In genomic region chr16:88826070-88826840, GRCh38 we compare ENCODE assay signal across 22 cellular contexts. TPM values are rescaled to one million over a fixed set of nuclear protein-coding genes. Genes with fewer than 3 reads are reported as not detected.
DNase-seq lines count a peak whose midpoint lies in the region; ATAC-seq, FAIRE-seq and TF ChIP-seq lines count a peak whose summit lies in the region.
"Had no signal": no experiment of that assay in that cellular context is flagged by ENCODE, and none has a peak within 500 bp of the region (broad histone marks: within the 10 kb centered on the region; RNA-seq: fewer than 3 reads in every experiment).

No MANE protein-coding gene starts in this region.

- H2BK120ac ChIP-seq in neuronal stem cell (ENCODE audit: low read depth, low read length) = no peak overlapping the region

- H3K4ac ChIP-seq in neuronal stem cell (ENCODE audit: low read length) = no peak overlapping the region

- H2BK5ac ChIP-seq in neuronal stem cell (ENCODE audit: low read length) = peak overlapping the region; percentile 66

- no peak overlapping the region for H4K91ac ChIP-seq in neuronal stem cell (ENCODE audit: low read depth, low read length, poor library complexity)

- H4K20me1 ChIP-seq in K562 (replicated peaks; ENCODE audit: control insufficient read depth, insufficient read depth, low read length) = no peaks in the 10 kb centered on the region; the same call in 1 of the 2 replicates

- H3K9me3 ChIP-seq in K562 (replicated peaks; ENCODE audit: control insufficient read depth, insufficient read depth, low read depth, low read length) (no peaks in the 10 kb centered on the region), neuronal stem cell (replicated peaks in 1 of 2; ENCODE audit: control insufficient read depth in 2 of 2, insufficient read depth in 1 of 2, low read depth in 1 of 2, low read length in 2 of 2) (no peaks in the 10 kb centered on the region), Caco-2 (no peaks in the 10 kb centered on the region), ovary (no peaks in the 10 kb centered on the region)

- no peak for TF ChIP-seq POLR2A in K562 (conservative IDR thresholded peaks at IDR 0.05)
- TF ChIP-seq POLR2A in ovary (IDR thresholded peaks at IDR 0.05) = no peak

- intact Hi-C loops in K562 (cut with micrococcal nuclease) (no loop called here), Caco-2 (cut with micrococcal nuclease; ENCODE audit: unreplicated experiment) (no loop called here), ovary (cut with DNase I) (no loop called here)

- H3K4me1 ChIP-seq in K562 (replicated peaks in 1 of 2; ENCODE audit: control insufficient read depth in 2 of 2, insufficient read depth in 2 of 2, low read length in 2 of 2) (peaks cover 0 to 48% of the 10 kb centered on the region in 2 experiments; a peak in 2 of 5 replicates), neuronal stem cell (ENCODE audit: control insufficient read depth in 2 of 2, insufficient read depth in 1 of 2, low read depth in 1 of 2, low read length in 2 of 2) (no peaks in the 10 kb centered on the region), Caco-2 (no peaks in the 10 kb centered on the region), ovary (ENCODE audit: insufficient read depth) (no peaks in the 10 kb centered on the region)

- no peak overlapping the region for H2BK12ac ChIP-seq in neuronal stem cell (ENCODE audit: low read length)

- peaks cover 17% of the 10 kb centered on the region for H3K36me3 Mint-ChIP-seq in Caco-2 (ENCODE audit: insufficient read depth, unreplicated experiment)

- no peaks in the 10 kb centered on the region for H3K27me3 ChIP-seq in K562 (ENCODE audit: control insufficient read depth in 2 of 2, insufficient read depth in 2 of 2, low read length in 2 of 2)
- no peaks in the 10 kb centered on the region for H3K27me3 ChIP-seq in neuronal stem cell (ENCODE audit: control insufficient read depth in 3 of 3, insufficient read depth in 3 of 3, low read depth in 1 of 3, low read length in 3 of 3)
- H3K27me3 ChIP-seq in Caco-2 (replicated peaks; ENCODE audit: control insufficient read depth, insufficient read depth, low read length) = no peaks in the 10 kb centered on the region
- no peaks in the 10 kb centered on the region for H3K27me3 ChIP-seq in ovary

- no peak overlapping the region for H3K27ac ChIP-seq in K562 (ENCODE audit: extremely low read depth, low read depth, low read length)
- H3K27ac ChIP-seq in neuronal stem cell (replicated peaks; ENCODE audit: low read length) = no peak overlapping the region
- no peak overlapping the region for H3K27ac ChIP-seq in ovary

- no peak for TF ChIP-seq CTCF in K562 (IDR thresholded peaks at IDR 0.05 in 2 of 3, conservative IDR thresholded peaks at IDR 0.05 in 1 of 3; ENCODE audit: insufficient read depth in 2 of 3, low read depth in 1 of 3, low read length in 3 of 3)
- TF ChIP-seq CTCF in Caco-2 (IDR thresholded peaks at IDR 0.05; ENCODE audit: insufficient read depth in 1 of 2, low read depth in 1 of 2, low read length in 1 of 2, severe bottlenecking in 1 of 2, unreplicated experiment in 1 of 2) = no peak
- no peak for TF ChIP-seq CTCF in ovary (IDR thresholded peaks at IDR 0.05)

- H3K4me3 Mint-ChIP-seq in Caco-2 (ENCODE audit: unreplicated experiment) = no peak overlapping the region
- H3K4me3 Mint-ChIP-seq: CD4-positive, CD25-positive, alpha-beta regulatory T cell had no signal

- peak overlapping the region; percentile 71 for H3K14ac ChIP-seq in neuronal stem cell (ENCODE audit: low read length)

- in situ Hi-C loops in K562 (cut with MboI) = no loop called here

- no peak for FAIRE-seq in K562 (lab: Jason Lieb, UNC)
- FAIRE-seq in frontal cortex (lab: Jason Lieb, UNC) = no peak
- FAIRE-seq: RCC 7860 had no signal

- H3K4me1 Mint-ChIP-seq in Caco-2 (ENCODE audit: low read depth, unreplicated experiment) = no peaks in the 10 kb centered on the region
- H3K4me1 Mint-ChIP-seq: CD4-positive, CD25-positive, alpha-beta regulatory T cell had no signal

- H3K36me3 ChIP-seq in K562 (ENCODE audit: control insufficient read depth, insufficient read depth, low read length) (no peaks in the 10 kb centered on the region), neuronal stem cell (replicated peaks in 1 of 2; ENCODE audit: control insufficient read depth in 2 of 2, insufficient read depth in 2 of 2, low read length in 2 of 2) (no peaks in the 10 kb centered on the region), Caco-2 (ENCODE audit: control insufficient read depth, insufficient read depth, low read length) (no peaks in the 10 kb centered on the region; the same call in none of the 2 replicates), ovary (no peaks in the 10 kb centered on the region)

- no peak overlapping the region for H3K27ac Mint-ChIP-seq in Caco-2 (ENCODE audit: unreplicated experiment)
- H3K27ac Mint-ChIP-seq: CD4-positive, CD25-positive, alpha-beta regulatory T cell had no signal

- H2AK5ac ChIP-seq in neuronal stem cell (ENCODE audit: low read depth, low read length) = no peak overlapping the region

- no peaks in the 10 kb centered on the region for H3K27me3 Mint-ChIP-seq in Caco-2 (ENCODE audit: insufficient read depth, unreplicated experiment)
- H3K27me3 Mint-ChIP-seq: CD4-positive, CD25-positive, alpha-beta regulatory T cell had no signal

- peak overlapping the region; percentile 17 for H4K8ac ChIP-seq in neuronal stem cell (ENCODE audit: low read depth, low read length)

- POLR2A ChIA-PET in K562 (lab: Yijun Ruan, JAX) = interaction anchor here (0.9 to 1.4 kb wide), 4 partner anchors 11 to 347 kb away, joined by 3 to 4 read pairs (median 3); no protein-coding TSS in a partner anchor
- POLR2A ChIA-PET in Caco-2 (lab: Charles Lee) = no interaction called here

- no peaks in the 10 kb centered on the region for H3K9me1 ChIP-seq in K562 (ENCODE audit: control insufficient read depth, insufficient read depth, low read length)

- 81% methylated on average over 21 of the region's 26 CpGs for WGBS in K562 (ENCODE audit: insufficient coverage, low coverage, missing lambda C conversion rate)
- WGBS in neuronal stem cell (ENCODE audit: extremely low coverage in 2 of 2, insufficient read length in 2 of 2, insufficient replicate concordance in 1 of 2), 2 donors = no CpG with 5 or more reads among the region's 26 CpGs
- WGBS in ovary, 3 donors = 86 to 93% (median 87%) methylated on average over 22 to 26 of the region's 26 CpGs

- H3K23ac ChIP-seq in neuronal stem cell (ENCODE audit: low read depth, low read length, poor library complexity) = no peak overlapping the region

- H2AFZ ChIP-seq in K562 (ENCODE audit: low read depth, low read length) = no peak overlapping the region
- H2AFZ ChIP-seq in neuronal stem cell (ENCODE audit: low read length) = no peak overlapping the region

- no peaks in the 10 kb centered on the region for H3K79me2 ChIP-seq in K562 (ENCODE audit: control insufficient read depth, insufficient read depth, low read length)

- CTCF ChIA-PET in K562 (lab: Yijun Ruan, JAX; ENCODE audit: low intra/inter-chr PET ratio) (no interaction called here), Caco-2 (lab: Charles Lee) (no interaction called here)

- H3K4me2 ChIP-seq in K562 (ENCODE audit: insufficient read depth, low read length) (no peak overlapping the region), neuronal stem cell (ENCODE audit: insufficient read depth, low read length, poor library complexity, severe bottlenecking) (no peak overlapping the region)

- no peak overlapping the region for H2BK15ac ChIP-seq in neuronal stem cell (ENCODE audit: low read length)

- H3K9me3 Mint-ChIP-seq in Caco-2 (ENCODE audit: unreplicated experiment) = no peaks in the 10 kb centered on the region
- H3K9me3 Mint-ChIP-seq: CD4-positive, CD25-positive, alpha-beta regulatory T cell had no signal

- no peak overlapping the region for H3K18ac ChIP-seq in neuronal stem cell (ENCODE audit: low read length)

- no peak for TF ChIP-seq RAD21 in K562 (CRISPR knock-in tag; conservative IDR thresholded peaks at IDR 0.05 in 1 of 2, IDR thresholded peaks at IDR 0.05 in 1 of 2)

- peaks cover 4% of the 10 kb centered on the region for H3K79me1 ChIP-seq in neuronal stem cell (ENCODE audit: low read depth, low read length)

- H3K4me3 ChIP-seq in K562 (no peak overlapping the region), neuronal stem cell (ENCODE audit: low read length in 2 of 2) (no peak overlapping the region), Caco-2 (ENCODE audit: low read depth, low read length) (no peak overlapping the region), ovary (no peak overlapping the region)

- TF ChIP-seq EP300 in K562 (IDR thresholded peaks at IDR 0.05; ENCODE audit: low read length) (no peak), ovary (IDR thresholded peaks at IDR 0.05) (no peak)

- no TSS peak for BruUV-seq in K562 (replicated peaks; lab: Mats Ljungman, UMichigan)
- BruUV-seq in Caco-2 (replicated peaks; lab: Mats Ljungman, UMichigan) = no TSS peak

- ATAC-seq in K562 (no peak), esophagus mucosa (peak; percentile 87)

- DNase-seq in K562 (ENCODE audit: extremely low read depth in 1 of 4, low spot score in 3 of 4) (no peak), neuronal stem cell (ENCODE audit: low spot score) (no peak), Caco-2 (no peak), ovary (no peak), NAMALWA (ENCODE audit: low spot score) (no peak), frontal cortex (ENCODE audit: low spot score in 2 of 2) (no peak)
- DNase-seq: CD4-positive, CD25-positive, alpha-beta regulatory T cell; DMS79 treated with DMSO at 0.1 percent for 48 hours; MM.1S; NCI-H1092 treated with DMSO at 0.1 percent for 48 hours; NCI-H1436 treated with DMSO at 0.1 percent for 48 hours; NCI-H2029 treated with DMSO at 0.1 percent for 48 hours; NCI-H226; NCI-H510A treated with DMSO at 0.1 percent for 48 hours; NCI-H748 treated with DMSO at 0.1 percent for 48 hours; NK-92 treated with Interleukin-12 subunit alpha and Interleukin-12 subunit beta, amount 100 ng/mL, for 24 hours; SHP77 had no signal

- H3K9ac ChIP-seq in K562 (ENCODE audit: insufficient read depth in 1 of 2, low read depth in 2 of 2, low read length in 2 of 2) = peak overlapping the region in 1 of 2 experiments; percentile 36; a peak in 1 of 4 replicates
- peak overlapping the region; percentile 24 for H3K9ac ChIP-seq in neuronal stem cell (ENCODE audit: low read depth, low read length, poor library complexity)

RNA-seq across cellular contexts. Expression of gene APRT, which starts 14.5 kb away (rescaled TPM):
- total RNA-seq in K562 (2011; cell fraction: chromatin; rRNA removed; ENCODE audit: low replicate concordance) = 35.4 and 135 TPM in 2 replicates
- 138 and 183 TPM in 2 replicates for total RNA-seq in K562 (2011; cell fraction: nucleolus; rRNA removed)
- total RNA-seq in K562 (2011; cell fraction: nucleoplasm; rRNA removed) = 82.7 and 89.3 TPM in 2 replicates
- total RNA-seq in K562 (2014; rRNA removed) = 409 and 555 TPM in 2 replicates
- 86.2 and 129 TPM in 2 replicates for total RNA-seq in K562 (2014; rRNA removed; fragmentation: Illumina TruSeq; extraction: Trizol)
- total RNA-seq in K562 (2015; rRNA removed; fragmentation: Illumina TruSeq; extraction: Trizol) = 213 and 224 TPM in 2 replicates
- total RNA-seq in K562 (2021) = 340 and 359 TPM in 2 replicates
- 146 and 234 TPM in 2 replicates for polyA plus RNA-seq in K562 (2011; rRNA removed)
- 130 and 287 TPM in 2 replicates for polyA plus RNA-seq in K562 (2011; cell fraction: cytosol; rRNA removed)
- polyA plus RNA-seq in K562 (2011; cell fraction: nucleus; rRNA removed) = 161 and 192 TPM in 2 replicates
- 290 and 337 TPM in 2 replicates for polyA plus RNA-seq in K562 (2012)
- 94.4 and 200 TPM in 2 replicates for polyA plus RNA-seq in K562 (2014; fragmentation: Illumina TruSeq; extraction: Trizol)
- polyA plus RNA-seq in K562 (2014; fragmentation: Nextera tagmentation; extraction: Ambion mirVana) = 100 to 1,000 TPM in 1 of 2 experiments, 10 to 100 TPM in 1; 41.7 to 116 TPM
- polyA plus RNA-seq in K562 (2014; rRNA removed) = 354 and 422 TPM in 2 replicates
- 17.6 and 29.0 TPM in 2 replicates for polyA minus RNA-seq in K562 (2011; rRNA and poly(A)+ RNA removed)
- 127 and 142 TPM in 2 replicates for polyA minus RNA-seq in K562 (2011; cell fraction: cytosol; rRNA and poly(A)+ RNA removed)
- 49.9 and 62.3 TPM in 2 replicates for polyA minus RNA-seq in K562 (2011; cell fraction: nucleus; rRNA and poly(A)+ RNA removed)
- total RNA-seq in esophagus mucosa = 207 TPM
- polyA plus RNA-seq in neuronal stem cell (2013, experiment 1 of 2) = 146 TPM
- polyA plus RNA-seq in neuronal stem cell (2013, experiment 2 of 2) = 150 TPM
- 251 and 268 TPM in 2 replicates for total RNA-seq in Caco-2 (2022)
- total RNA-seq in ovary = 100 to 1,000 TPM in 2 of 7 donors, 10 to 100 TPM in 5; 51.3 to 150 (median 74.1) TPM
- polyA plus RNA-seq in ovary = 10 to 100 TPM; 12.7 to 76.9 TPM
- total RNA-seq in frontal cortex = 15.9 TPM

RNA-seq across cellular contexts. Expression of gene CDT1, which starts 22.7 kb away (rescaled TPM):
- 14.1 and 55.6 TPM in 2 replicates for total RNA-seq in K562 (2011; cell fraction: chromatin; rRNA removed; ENCODE audit: low replicate concordance)
- total RNA-seq in K562 (2011; cell fraction: nucleolus; rRNA removed) = 67.5 and 87.8 TPM in 2 replicates
- total RNA-seq in K562 (2011; cell fraction: nucleoplasm; rRNA removed) = 29.4 and 38.8 TPM in 2 replicates
- total RNA-seq in K562 (2014; rRNA removed) (114 and 119 TPM in 2 replicates), K562 (2014; rRNA removed; fragmentation: Illumina TruSeq; extraction: Trizol) (3.4 and 4.4 TPM in 2 replicates), K562 (2015; rRNA removed; fragmentation: Illumina TruSeq; extraction: Trizol) (14.4 and 17.9 TPM in 2 replicates), K562 (2021) (173 and 178 TPM in 2 replicates), esophagus mucosa (21.6 TPM), Caco-2 (2022) (97.7 and 98.0 TPM in 2 replicates), ovary (1 to 10 TPM in 4 of 7 donors, under 1 TPM in 2, not detected in 1; 0.66 to 3.2 (median 1.5) TPM), frontal cortex (1.2 TPM)
- polyA plus RNA-seq in K562 (2011; rRNA removed) (14.2 and 29.4 TPM in 2 replicates), K562 (2014; fragmentation: Illumina TruSeq; extraction: Trizol) (9.3 and 47.1 TPM in 2 replicates), K562 (2014; fragmentation: Nextera tagmentation; extraction: Ambion mirVana) (1 to 10 TPM in 1 of 2 experiments, under 1 TPM in 1; 0.92 to 1.6 TPM), K562 (2014; rRNA removed) (53.6 and 65.8 TPM in 2 replicates), ovary (under 1 TPM; 0.18 to 0.56 TPM)
- polyA plus RNA-seq in K562 (2011; cell fraction: cytosol; rRNA removed) = 48.5 and 101 TPM in 2 replicates
- 38.4 and 58.3 TPM in 2 replicates for polyA plus RNA-seq in K562 (2011; cell fraction: nucleus; rRNA removed)
- 68.4 and 200 TPM in 2 replicates for polyA plus RNA-seq in K562 (2012)
- 9.8 and 10.4 TPM in 2 replicates for polyA minus RNA-seq in K562 (2011; rRNA and poly(A)+ RNA removed)
- 102 and 178 TPM in 2 replicates for polyA minus RNA-seq in K562 (2011; cell fraction: cytosol; rRNA and poly(A)+ RNA removed)
- polyA minus RNA-seq in K562 (2011; cell fraction: nucleus; rRNA and poly(A)+ RNA removed) = 25.2 and 25.9 TPM in 2 replicates
- 40.6 TPM for polyA plus RNA-seq in neuronal stem cell (2013, experiment 1 of 2)
- 40.0 TPM for polyA plus RNA-seq in neuronal stem cell (2013, experiment 2 of 2)

RNA-seq across cellular contexts. Expression of gene GALNS, which starts 30.5 kb away (rescaled TPM):
- 69.8 and 180 TPM in 2 replicates for total RNA-seq in K562 (2011; cell fraction: chromatin; rRNA removed; ENCODE audit: low replicate concordance)
- 70.5 and 71.6 TPM in 2 replicates for total RNA-seq in K562 (2011; cell fraction: nucleolus; rRNA removed)
- 50.8 and 56.2 TPM in 2 replicates for total RNA-seq in K562 (2011; cell fraction: nucleoplasm; rRNA removed)
- total RNA-seq in K562 (2014; rRNA removed) (3.4 and 5.4 TPM in 2 replicates), K562 (2014; rRNA removed; fragmentation: Illumina TruSeq; extraction: Trizol) (2.4 and 4.1 TPM in 2 replicates), K562 (2015; rRNA removed; fragmentation: Illumina TruSeq; extraction: Trizol) (5.6 and 5.9 TPM in 2 replicates), K562 (2021) (12.3 and 13.2 TPM in 2 replicates), esophagus mucosa (17.0 TPM), Caco-2 (2022) (55.3 and 57.8 TPM in 2 replicates), ovary (10 to 100 TPM; 14.1 to 30.1 (median 21.6) TPM), frontal cortex (5.7 TPM)
- polyA plus RNA-seq in K562 (2011; rRNA removed) (3.9 and 4.3 TPM in 2 replicates), K562 (2014; fragmentation: Illumina TruSeq; extraction: Trizol) (6.0 and 7.0 TPM in 2 replicates), K562 (2014; fragmentation: Nextera tagmentation; extraction: Ambion mirVana) (under 1 TPM; 0.38 to 0.63 TPM), K562 (2014; rRNA removed) (6.7 and 8.6 TPM in 2 replicates), ovary (10 to 100 TPM; 14.0 to 40.4 TPM)
- polyA plus RNA-seq in K562 (2011; cell fraction: cytosol; rRNA removed) = 3.9 and 9.1 TPM in 2 replicates
- polyA plus RNA-seq in K562 (2011; cell fraction: nucleus; rRNA removed) = 20.2 and 34.5 TPM in 2 replicates
- polyA plus RNA-seq in K562 (2012) = 11.1 and 16.0 TPM in 2 replicates
- 1.9 and 3.7 TPM in 2 replicates for polyA minus RNA-seq in K562 (2011; rRNA and poly(A)+ RNA removed)
- polyA minus RNA-seq in K562 (2011; cell fraction: cytosol; rRNA and poly(A)+ RNA removed) = 3.2 and 3.3 TPM in 2 replicates
- 7.0 and 7.8 TPM in 2 replicates for polyA minus RNA-seq in K562 (2011; cell fraction: nucleus; rRNA and poly(A)+ RNA removed)
- 9.6 TPM for polyA plus RNA-seq in neuronal stem cell (2013, experiment 1 of 2)
- 9.1 TPM for polyA plus RNA-seq in neuronal stem cell (2013, experiment 2 of 2)

RNA-seq across cellular contexts. Expression of gene TRAPPC2L, which starts 30.7 kb away (rescaled TPM):
- 43.1 and 83.7 TPM in 2 replicates for total RNA-seq in K562 (2011; cell fraction: chromatin; rRNA removed; ENCODE audit: low replicate concordance)
- 64.3 and 69.7 TPM in 2 replicates for total RNA-seq in K562 (2011; cell fraction: nucleolus; rRNA removed)
- total RNA-seq in K562 (2011; cell fraction: nucleoplasm; rRNA removed) = 53.0 and 53.7 TPM in 2 replicates
- total RNA-seq in K562 (2014; rRNA removed) (60.4 and 77.5 TPM in 2 replicates), K562 (2014; rRNA removed; fragmentation: Illumina TruSeq; extraction: Trizol) (92.6 and 126 TPM in 2 replicates), K562 (2015; rRNA removed; fragmentation: Illumina TruSeq; extraction: Trizol) (61.1 and 69.1 TPM in 2 replicates), K562 (2021) (89.1 and 92.6 TPM in 2 replicates), esophagus mucosa (61.0 TPM), Caco-2 (2022) (179 and 181 TPM in 2 replicates), ovary (10 to 100 TPM; 37.2 to 65.7 (median 56.3) TPM), frontal cortex (26.5 TPM)
- polyA plus RNA-seq in K562 (2011; rRNA removed) (124 and 163 TPM in 2 replicates), K562 (2014; fragmentation: Illumina TruSeq; extraction: Trizol) (97.5 and 104 TPM in 2 replicates), K562 (2014; fragmentation: Nextera tagmentation; extraction: Ambion mirVana) (100 to 1,000 TPM; 345 to 398 TPM), K562 (2014; rRNA removed) (92.4 and 99.1 TPM in 2 replicates), ovary (100 to 1,000 TPM in 1 of 2 donors, 10 to 100 TPM in 1; 58.6 to 101 TPM)
- polyA plus RNA-seq in K562 (2011; cell fraction: cytosol; rRNA removed) = 94.2 and 150 TPM in 2 replicates
- 96.2 and 120 TPM in 2 replicates for polyA plus RNA-seq in K562 (2011; cell fraction: nucleus; rRNA removed)
- 69.9 and 168 TPM in 2 replicates for polyA plus RNA-seq in K562 (2012)
- polyA minus RNA-seq in K562 (2011; rRNA and poly(A)+ RNA removed) = 28.3 and 55.3 TPM in 2 replicates
- 24.9 and 30.9 TPM in 2 replicates for polyA minus RNA-seq in K562 (2011; cell fraction: cytosol; rRNA and poly(A)+ RNA removed)
- 30.4 and 33.3 TPM in 2 replicates for polyA minus RNA-seq in K562 (2011; cell fraction: nucleus; rRNA and poly(A)+ RNA removed)
- polyA plus RNA-seq in neuronal stem cell (2013, experiment 1 of 2) = 57.0 TPM
- 58.2 TPM for polyA plus RNA-seq in neuronal stem cell (2013, experiment 2 of 2)

RNA-seq across cellular contexts. Expression of gene PABPN1L, which starts 40.2 kb away (rescaled TPM):
- total RNA-seq in K562 (2011; cell fraction: chromatin; rRNA removed; ENCODE audit: low replicate concordance) = 0.46 and 2.2 TPM in 2 replicates
- total RNA-seq in K562 (2011; cell fraction: nucleolus; rRNA removed) = 0.26 and 0.50 TPM in 2 replicates
- total RNA-seq in K562 (2011; cell fraction: nucleoplasm; rRNA removed) = 0.29 and 0.99 TPM in 2 replicates
- total RNA-seq in K562 (2014; rRNA removed) = 0.32 TPM in 1 of 2 replicates, not detected in the other
- not detected in 2 replicates for total RNA-seq in K562 (2014; rRNA removed; fragmentation: Illumina TruSeq; extraction: Trizol)
- 0.19 TPM in 1 of 2 replicates, not detected in the other for total RNA-seq in K562 (2015; rRNA removed; fragmentation: Illumina TruSeq; extraction: Trizol)
- total RNA-seq in K562 (2021) = 0.29 TPM in 1 of 2 replicates, not detected in the other
- polyA plus RNA-seq in K562 (2011; rRNA removed) = not detected in 2 replicates
- not detected in 2 replicates for polyA plus RNA-seq in K562 (2011; cell fraction: cytosol; rRNA removed)
- polyA plus RNA-seq in K562 (2011; cell fraction: nucleus; rRNA removed) = 0.55 and 0.58 TPM in 2 replicates
- polyA plus RNA-seq in K562 (2012) = 0.29 and 0.71 TPM in 2 replicates
- not detected in 2 replicates for polyA plus RNA-seq in K562 (2014; fragmentation: Illumina TruSeq; extraction: Trizol)
- polyA plus RNA-seq in K562 (2014; fragmentation: Nextera tagmentation; extraction: Ambion mirVana) = not detected
- polyA plus RNA-seq in K562 (2014; rRNA removed) = 0.11 TPM in 1 of 2 replicates, not detected in the other
- not detected in 2 replicates for polyA minus RNA-seq in K562 (2011; rRNA and poly(A)+ RNA removed)
- polyA minus RNA-seq in K562 (2011; cell fraction: cytosol; rRNA and poly(A)+ RNA removed) = not detected in 2 replicates
- polyA minus RNA-seq in K562 (2011; cell fraction: nucleus; rRNA and poly(A)+ RNA removed) = not detected in 2 replicates
- not detected for total RNA-seq in esophagus mucosa
- polyA plus RNA-seq in neuronal stem cell (2013, experiment 1 of 2) = not detected
- polyA plus RNA-seq in neuronal stem cell (2013, experiment 2 of 2) = not detected
- not detected in 2 replicates for total RNA-seq in Caco-2 (2022)
- not detected for total RNA-seq in ovary
- polyA plus RNA-seq in ovary = under 1 TPM in 1 of 2 donors, not detected in 1; 0.25 TPM
- not detected for total RNA-seq in frontal cortex
- total RNA-seq: CD4-positive, CD25-positive, alpha-beta regulatory T cell; H4; LHCN-M2 had no signal
- polyA plus RNA-seq: BJ; CD4-positive, CD25-positive, alpha-beta regulatory T cell had no signal
